Comparison of ENCODE assay signal across 35 cellular contexts in genomic region chr6:123702943-123703342, GRCh38.
DNase-seq lines count a peak whose midpoint lies in the region; ATAC-seq, FAIRE-seq and TF ChIP-seq lines count a peak whose summit lies in the region.
"Had no signal": no experiment of that assay in that cellular context is flagged by ENCODE, and none has a peak within 500 bp of the region (broad histone marks: within the 10 kb centered on the region; RNA-seq: fewer than 3 reads in every experiment).

No MANE protein-coding gene starts in this region.

- H3K4me1 ChIP-seq in HepG2 (ENCODE audit: insufficient read depth, low read length) (no peaks in the 10 kb centered on the region), right lobe of liver (no peaks in the 10 kb centered on the region), IMR-90 (ENCODE audit: control insufficient read depth, insufficient read depth, low read length) (no peaks in the 10 kb centered on the region), H1 (replicated peaks in 1 of 4; ENCODE audit: control insufficient read depth in 3 of 4, insufficient read depth in 4 of 4, low read length in 3 of 4) (no peaks in the 10 kb centered on the region)
- H3K4me1 ChIP-seq: A549; BE2C; BLaER1; BLaER1 treated with 17β-estradiol and CSF1 and Interleukin-3, amounts not matched to agents 10 nM and 100 nM; Caco-2 had no signal

- dilution Hi-C loops in IMR-90 (cut with HindIII; ENCODE audit: low sequenced_read_pairs, unreplicated experiment): no loop called here

- H4K91ac ChIP-seq in IMR-90 (ENCODE audit: insufficient read depth, low read depth, low read length) (no peak overlapping the region), H1 (replicated peaks; ENCODE audit: insufficient read length, low read length) (no peak overlapping the region)

- no peak overlapping the region for H3K27ac ChIP-seq in HepG2 (ENCODE audit: extremely low read length, insufficient read depth, low read length)
- no peak overlapping the region for H3K27ac ChIP-seq in right lobe of liver
- no peak overlapping the region for H3K27ac ChIP-seq in IMR-90 (ENCODE audit: insufficient read depth, low read length)
- no peak overlapping the region for H3K27ac ChIP-seq in H1 (ENCODE audit: low read depth, low read length)
- H3K27ac ChIP-seq: 22Rv1; A549; BLaER1; BLaER1 treated with 17β-estradiol and CSF1 and Interleukin-3, amounts not matched to agents 10 nM and 100 nM; C4-2B had no signal

- TF ChIP-seq RAD21 in HepG2 (CRISPR knock-in tag; IDR thresholded peaks at IDR 0.05) (no peak), IMR-90 (IDR thresholded peaks at IDR 0.05; ENCODE audit: low read length) (no peak), H1 (IDR thresholded peaks at IDR 0.05 in 1 of 2, conservative IDR thresholded peaks at IDR 0.05 in 1 of 2; ENCODE audit: low read depth in 2 of 2, low read length in 2 of 2) (no peak)

- H4K8ac ChIP-seq in IMR-90 (ENCODE audit: low read depth in 2 of 2, low read length in 2 of 2) (no peak overlapping the region), H1 (ENCODE audit: extremely low read depth, insufficient read depth, low read length) (no peak overlapping the region)

- no peak overlapping the region for H2AK9ac ChIP-seq in IMR-90 (replicated peaks; ENCODE audit: low read depth, low read length, poor library complexity)

- H2AFZ ChIP-seq in HepG2 (ENCODE audit: low read length) (no peak overlapping the region), IMR-90 (replicated peaks; ENCODE audit: low read length, poor library complexity) (no peak overlapping the region), H1 (ENCODE audit: low read length) (0 out of 2 replicates have a peak overlapping the region, but pooled peaks have one; percentile 23)

- TF ChIP-seq EP300 in HepG2 (IDR thresholded peaks at IDR 0.05; ENCODE audit: low read depth in 2 of 2, low read length in 2 of 2) (no peak), HepG2 (CRISPR knock-in tag; IDR thresholded peaks at IDR 0.05; ENCODE audit: borderline replicate concordance) (no peak), H1 (IDR thresholded peaks at IDR 0.05; ENCODE audit: borderline replicate concordance in 1 of 2, low read depth in 2 of 2, low read length in 2 of 2) (no peak)

- H3K27ac Mint-ChIP-seq in effector memory CD8-positive, alpha-beta T cell: no peak overlapping the region
- H3K27ac Mint-ChIP-seq: B cell; CD14-positive monocyte; CD4-positive, alpha-beta memory T cell; CD4-positive, alpha-beta T cell; CD4-positive, CD25-positive, alpha-beta regulatory T cell; CD8-positive, alpha-beta memory T cell; CD8-positive, alpha-beta T cell had no signal

- H3K4ac ChIP-seq in IMR-90 (ENCODE audit: low read depth, low read length) (no peak overlapping the region), H1 (replicated peaks; ENCODE audit: insufficient read length, low read depth, low read length) (no peak overlapping the region)

- H3K4me3 ChIP-seq in HepG2 (replicated peaks in 1 of 3; ENCODE audit: insufficient read depth in 1 of 3, low read depth in 2 of 3, low read length in 3 of 3) (no peak overlapping the region), right lobe of liver (no peak overlapping the region), IMR-90 (ENCODE audit: insufficient read depth, low read depth, low read length) (no peak overlapping the region), H1 (ENCODE audit: extremely low read depth in 1 of 4, insufficient read depth in 2 of 4, low read depth in 3 of 4, low read length in 4 of 4) (no peak overlapping the region)
- H3K4me3 ChIP-seq: A549; BLaER1; BLaER1 treated with 17β-estradiol and CSF1 and Interleukin-3, amounts not matched to agents 10 nM and 100 nM had no signal

- intact Hi-C loops in HepG2 (cut with micrococcal nuclease; ENCODE audit: unreplicated experiment): no loop called here
- intact Hi-C loops in right lobe of liver (cut with DNase I): no loop called here
- intact Hi-C loops in IMR-90 (cut with micrococcal nuclease): no loop called here

- H3K27me3 ChIP-seq in HepG2 (ENCODE audit: control insufficient read depth in 1 of 2, insufficient read depth in 2 of 2, low read length in 2 of 2): no peaks in the 10 kb centered on the region
- no peaks in the 10 kb centered on the region for H3K27me3 ChIP-seq in right lobe of liver
- H3K27me3 ChIP-seq in IMR-90 (ENCODE audit: control insufficient read depth, insufficient read depth, low read length): no peaks in the 10 kb centered on the region
- H3K27me3 ChIP-seq in H1 (replicated peaks in 1 of 4; ENCODE audit: control insufficient read depth in 3 of 4, extremely low read depth in 1 of 4, insufficient read depth in 3 of 4, low read length in 3 of 4): no peaks in the 10 kb centered on the region
- H3K27me3 ChIP-seq: BE2C; BLaER1; BLaER1 treated with 17β-estradiol and CSF1 and Interleukin-3, amounts not matched to agents 10 nM and 100 nM had no signal

- POLR2A ChIA-PET in HepG2 (lab: Yijun Ruan, JAX): no interaction called here
- POLR2A ChIA-PET in IMR-90 (lab: Charles Lee; ENCODE audit: unreplicated experiment): no interaction called here
- POLR2A ChIA-PET in H1 (lab: Charles Lee; ENCODE audit: partially characterized antibody): no interaction called here

- no peak overlapping the region for H2BK120ac ChIP-seq in IMR-90 (ENCODE audit: low read depth, low read length)
- no peak overlapping the region for H2BK120ac ChIP-seq in H1 (replicated peaks; ENCODE audit: low read depth, low read length)

- 9% methylated on average over 3 of the region's 3 CpGs for WGBS in HepG2 (ENCODE audit: low lambda C conversion rate)
- 66% methylated on average over 3 of the region's 3 CpGs for WGBS in right lobe of liver (ENCODE audit: insufficient coverage, low coverage, low lambda C conversion rate, missing lambda C conversion rate)
- WGBS in IMR-90 (ENCODE audit: extremely low coverage in 2 of 2, insufficient read length in 1 of 2), 2 experiments: no CpG with 5 or more reads among the region's 3 CpGs
- WGBS in H1 (ENCODE audit: extremely low coverage in 1 of 2, insufficient coverage in 1 of 2, insufficient read length in 1 of 2, insufficient replicate concordance in 2 of 2, low coverage in 1 of 2, low lambda C conversion rate in 2 of 2, missing lambda C conversion rate in 1 of 2), 2 experiments: 99% methylated on average over 3 of the region's 3 CpGs; no CpG with 5 or more reads in 1 of the 2 experiments

- no peak for DNase-seq in HepG2 (ENCODE audit: low spot score)
- DNase-seq in right lobe of liver: no peak
- no peak for DNase-seq in IMR-90
- no peak for DNase-seq in H1 (ENCODE audit: low read depth in 1 of 2, low spot score in 2 of 2)
- DNase-seq in urothelium cell line (ENCODE audit: low spot score): no peak
- no peak for DNase-seq in effector memory CD8-positive, alpha-beta T cell
- DNase-seq: 8988T; ACHN; AML-193; BE2C; C1 segment of cervical spinal cord; Caco-2; Calu3; CD4-positive, alpha-beta memory T cell; CD4-positive, alpha-beta T cell; CD4-positive, CD25-positive, alpha-beta regulatory T cell; CD8-positive, alpha-beta memory T cell; CD8-positive, alpha-beta T cell; COR-L47; DMS 273 treated with DMSO at 0.1 percent for 48 hours; DMS153; DMS53; DMS79; DMS79 treated with DMSO at 0.1 percent for 48 hours; DND-41; EL had no signal

- no peaks in the 10 kb centered on the region for H3K9me1 ChIP-seq in IMR-90 (ENCODE audit: insufficient read depth, low read length)

- H4K5ac ChIP-seq in IMR-90 (ENCODE audit: low read depth, low read length) (no peak overlapping the region), H1 (ENCODE audit: insufficient read length, low read depth, low read length) (no peak overlapping the region)

- no peak overlapping the region for H2BK20ac ChIP-seq in IMR-90 (ENCODE audit: low read depth, low read length)
- H2BK20ac ChIP-seq in H1 (ENCODE audit: low read length): no peak overlapping the region

- H3K14ac ChIP-seq in IMR-90 (replicated peaks; ENCODE audit: low read depth, low read length) (no peak overlapping the region), H1 (ENCODE audit: insufficient read length) (no peak overlapping the region)

- H3K4me1 Mint-ChIP-seq in effector memory CD8-positive, alpha-beta T cell (ENCODE audit: low read depth in 2 of 2): no peaks in the 10 kb centered on the region
- H3K4me1 Mint-ChIP-seq: B cell; CD14-positive monocyte; CD4-positive, alpha-beta memory T cell; CD4-positive, CD25-positive, alpha-beta regulatory T cell; CD8-positive, alpha-beta memory T cell had no signal

- FAIRE-seq in HepG2 (lab: Jason Lieb, UNC): no peak
- FAIRE-seq in H1 (lab: Jason Lieb, UNC): no peak
- FAIRE-seq in urothelium cell line (lab: Jason Lieb, UNC): no peak
- FAIRE-seq: A204.1, A549, D721Med had no signal

- no peak overlapping the region for H3K4me3 Mint-ChIP-seq in effector memory CD8-positive, alpha-beta T cell
- H3K4me3 Mint-ChIP-seq: B cell; CD14-positive monocyte; CD4-positive, alpha-beta memory T cell; CD4-positive, alpha-beta T cell; CD4-positive, CD25-positive, alpha-beta regulatory T cell; CD8-positive, alpha-beta memory T cell; CD8-positive, alpha-beta T cell had no signal

- H2AK5ac ChIP-seq in IMR-90 (ENCODE audit: low read depth, low read length) (no peak overlapping the region), H1 (ENCODE audit: low read depth, low read length) (no peak overlapping the region)

- in situ Hi-C loops in HepG2 (cut with HindIII; ENCODE audit: extremely low pct_ligation_motif_present, low pct_unique_long_range_greater_than_20kb): no loop called here
- in situ Hi-C loops in IMR-90 (cut with MboI; ENCODE audit: low sequenced_read_pairs): no loop called here

- H3K23me2 ChIP-seq in H1 (ENCODE audit: low read depth, low read length): no peaks in the 10 kb centered on the region

- no peak overlapping the region for H3K9ac ChIP-seq in HepG2 (ENCODE audit: insufficient read depth, low read depth, low read length)
- no peak overlapping the region for H3K9ac ChIP-seq in IMR-90 (ENCODE audit: low read depth, low read length)
- H3K9ac ChIP-seq in H1 (replicated peaks in 1 of 4; ENCODE audit: extremely low read depth in 1 of 4, low read depth in 3 of 4, low read length in 3 of 4): no peak overlapping the region
- H3K9ac ChIP-seq: BLaER1; BLaER1 treated with 17β-estradiol and CSF1 and Interleukin-3, amounts not matched to agents 10 nM and 100 nM had no signal

- CTCF ChIA-PET in HepG2 (lab: Yijun Ruan, JAX; ENCODE audit: low intra/inter-chr PET ratio, low total read pairs): no interaction called here
- CTCF ChIA-PET in IMR-90 (lab: Yijun Ruan, JAX): interaction anchor here (1.0 kb wide), 1 partner anchor 99 kb away, joined by 3 read pairs; no protein-coding TSS in a partner anchor
- CTCF ChIA-PET in H1 (lab: Charles Lee; ENCODE audit: partially characterized antibody): interaction anchor here (0.8 to 1.9 kb wide), 3 partner anchors 10 to 309 kb away, joined by 3 to 8 read pairs (median 3); no protein-coding TSS in a partner anchor

- H3K79me2 ChIP-seq in HepG2 (ENCODE audit: insufficient read depth, low read length) (no peaks in the 10 kb centered on the region), H1 (ENCODE audit: control insufficient read depth in 1 of 2, insufficient read depth in 2 of 2, low read length in 2 of 2) (no peaks in the 10 kb centered on the region)

- no peak overlapping the region for H3K4me2 ChIP-seq in HepG2 (ENCODE audit: low read depth, low read length)
- H3K4me2 ChIP-seq in IMR-90 (ENCODE audit: low read depth, low read length): no peak overlapping the region
- no peak overlapping the region for H3K4me2 ChIP-seq in H1 (ENCODE audit: insufficient read depth in 1 of 2, low read depth in 2 of 2, low read length in 2 of 2)
- H3K4me2 ChIP-seq: A549; BLaER1; BLaER1 treated with 17β-estradiol and CSF1 and Interleukin-3, amounts not matched to agents 10 nM and 100 nM had no signal

- H3K9me3 ChIP-seq in HepG2 (ENCODE audit: low read length) (no peaks in the 10 kb centered on the region), right lobe of liver (no peaks in the 10 kb centered on the region), IMR-90 (ENCODE audit: control insufficient read depth, insufficient read depth, low read length) (peaks cover 5% of the 10 kb centered on the region), H1 (ENCODE audit: insufficient read depth in 2 of 2, low read depth in 1 of 2, low read length in 1 of 2) (no peaks in the 10 kb centered on the region)
- H3K9me3 ChIP-seq: A549; BE2C; BLaER1; BLaER1 treated with 17β-estradiol and CSF1 and Interleukin-3, amounts not matched to agents 10 nM and 100 nM; Caco-2 had no signal

- H3K23ac ChIP-seq in IMR-90 (ENCODE audit: low read depth, low read length) (no peak overlapping the region), H1 (ENCODE audit: insufficient read length) (no peak overlapping the region)

- TF ChIP-seq POLR2A in HepG2 (IDR thresholded peaks at IDR 0.05; ENCODE audit: insufficient read depth in 1 of 2, low read depth in 2 of 2, low read length in 2 of 2) (no peak), right lobe of liver (IDR thresholded peaks at IDR 0.05) (no peak), IMR-90 (IDR thresholded peaks at IDR 0.05; ENCODE audit: low read depth, low read length) (no peak), H1 (IDR thresholded peaks at IDR 0.05; ENCODE audit: control extremely low read depth in 1 of 2, low read depth in 2 of 2, low read length in 2 of 2) (no peak)

- H3K27me3 Mint-ChIP-seq in effector memory CD8-positive, alpha-beta T cell: no peaks in the 10 kb centered on the region
- H3K27me3 Mint-ChIP-seq: B cell; CD4-positive, alpha-beta T cell; CD4-positive, CD25-positive, alpha-beta regulatory T cell; CD8-positive, alpha-beta memory T cell had no signal

- no peaks in the 10 kb centered on the region for H3K36me3 ChIP-seq in HepG2 (replicated peaks in 1 of 2; ENCODE audit: control insufficient read depth in 1 of 2, insufficient read depth in 2 of 2, low read length in 2 of 2)
- no peaks in the 10 kb centered on the region for H3K36me3 ChIP-seq in right lobe of liver
- no peaks in the 10 kb centered on the region for H3K36me3 ChIP-seq in IMR-90 (ENCODE audit: control insufficient read depth, insufficient read depth, low read length)
- no peaks in the 10 kb centered on the region for H3K36me3 ChIP-seq in H1 (ENCODE audit: control insufficient read depth in 2 of 4, insufficient read depth in 4 of 4, low read length in 3 of 4)
- H3K36me3 ChIP-seq: BE2C; BLaER1; BLaER1 treated with 17β-estradiol and CSF1 and Interleukin-3, amounts not matched to agents 10 nM and 100 nM had no signal

- H2BK12ac ChIP-seq in H1 (ENCODE audit: low read depth, low read length): no peak overlapping the region

- no peak overlapping the region for H2BK15ac ChIP-seq in IMR-90 (ENCODE audit: low read depth, low read length)
- H2BK15ac ChIP-seq in H1 (ENCODE audit: low read length): no peak overlapping the region

- H2BK5ac ChIP-seq in IMR-90 (ENCODE audit: low read depth, low read length, poor library complexity, severe bottlenecking) (no peak overlapping the region), H1 (ENCODE audit: low read depth, low read length) (no peak overlapping the region)

- BruUV-seq in HepG2 (replicated peaks; lab: Mats Ljungman, UMichigan) (no TSS peak), IMR-90 (replicated peaks; lab: Mats Ljungman, UMichigan) (no TSS peak)

- no peak overlapping the region for H3K18ac ChIP-seq in IMR-90 (ENCODE audit: low read depth, low read length)
- H3K18ac ChIP-seq in H1 (ENCODE audit: extremely low read depth, low read length): no peak overlapping the region

- H3K79me1 ChIP-seq in IMR-90 (ENCODE audit: low read depth in 1 of 2, low read length in 2 of 2) (no peaks in the 10 kb centered on the region), H1 (ENCODE audit: low read depth, low read length) (no peaks in the 10 kb centered on the region)

- H4K20me1 ChIP-seq in HepG2 (ENCODE audit: insufficient read depth, low read length): no peaks in the 10 kb centered on the region
- no peaks in the 10 kb centered on the region for H4K20me1 ChIP-seq in IMR-90 (ENCODE audit: insufficient read depth, low read length)
- H4K20me1 ChIP-seq in H1 (replicated peaks in 1 of 2; ENCODE audit: control insufficient read depth in 1 of 2, insufficient read depth in 2 of 2, low read length in 2 of 2): no peaks in the 10 kb centered on the region
- H4K20me1 ChIP-seq: BLaER1; BLaER1 treated with 17β-estradiol and CSF1 and Interleukin-3, amounts not matched to agents 10 nM and 100 nM had no signal

- no peaks in the 10 kb centered on the region for H3K36me3 Mint-ChIP-seq in effector memory CD8-positive, alpha-beta T cell (ENCODE audit: insufficient read depth)
- H3K36me3 Mint-ChIP-seq: CD14-positive monocyte; CD4-positive, alpha-beta memory T cell; CD4-positive, CD25-positive, alpha-beta regulatory T cell; CD8-positive, alpha-beta memory T cell; CD8-positive, alpha-beta T cell had no signal

- no peak for TF ChIP-seq CTCF in HepG2 (CRISPR knock-in tag; IDR thresholded peaks at IDR 0.05)
- no peak for TF ChIP-seq CTCF in right lobe of liver (IDR thresholded peaks at IDR 0.05)
- no peak for TF ChIP-seq CTCF in IMR-90 (conservative IDR thresholded peaks at IDR 0.05; ENCODE audit: low read depth, low read length)
- no peak for TF ChIP-seq CTCF in H1 (IDR thresholded peaks at IDR 0.05; ENCODE audit: control extremely low read depth in 1 of 3, insufficient read depth in 1 of 3, low read depth in 1 of 3, low read length in 3 of 3)

- no peak for ATAC-seq in HepG2
- no peak for ATAC-seq in right lobe of liver
- ATAC-seq in IMR-90 (ENCODE audit: low read depth): no peak
- no peak for ATAC-seq in effector memory CD8-positive, alpha-beta T cell (replicated peaks)
- ATAC-seq: A549; CD8-positive, alpha-beta T cell had no signal

- H3K9me3 Mint-ChIP-seq in effector memory CD8-positive, alpha-beta T cell: peaks cover 0 to 1% of the 10 kb centered on the region in 2 donors

- H3K56ac ChIP-seq in IMR-90 (ENCODE audit: extremely low read depth, insufficient read depth, low read length): no peak overlapping the region
- no peak overlapping the region for H3K56ac ChIP-seq in H1 (replicated peaks; ENCODE audit: insufficient read length, low read depth, low read length)

Comparison
In these comparisons a context has a peak if more than half of its experiments do, and no peak if none do; other contexts are left out.
1. Of the 41 proteins assayed by ChIP-seq in both HepG2 and H1: peak only in HepG2: CEBPB; only in H1: none; in both: none; in neither: 40.